In genomic region chr10:93445097-93445960, GRCh38 we compare ENCODE assay signal across 9 cellular contexts. TPM values are rescaled to one million over a fixed set of nuclear protein-coding genes. Genes with fewer than 3 reads are reported as not detected.
A peak's percentile ranks its signal among the peaks of the same experiment; 100 is the strongest.
DNase-seq lines count a peak whose midpoint lies in the region; FAIRE-seq and TF ChIP-seq lines count a peak whose summit lies in the region.
"Had no signal": no experiment of that assay in that cellular context is flagged by ENCODE, and none has a peak within 500 bp of the region (broad histone marks: within the 10 kb centered on the region; RNA-seq: fewer than 3 reads in every experiment).

No MANE protein-coding gene starts in this region.

- H3K18ac ChIP-seq in mesendoderm (ENCODE audit: low read length) = no peak overlapping the region

- no peak for TF ChIP-seq CTCF in endothelial cell of umbilical vein (IDR thresholded peaks at IDR 0.05; ENCODE audit: extremely low read depth in 1 of 2, insufficient read depth in 1 of 2, low read depth in 1 of 2, low read length in 2 of 2)

- intact Hi-C loops in endothelial cell of umbilical vein (cut with micrococcal nuclease) = loop anchor here (1.0 kb wide), 3 partner anchors 9 to 17 kb away; no protein-coding TSS in a partner anchor

- no peak overlapping the region for H2AK5ac ChIP-seq in mesendoderm (ENCODE audit: low read length)

- no peak overlapping the region for H4K8ac ChIP-seq in mesendoderm (ENCODE audit: low read depth, low read length)

- H3K9me3 ChIP-seq in HUES48 (ENCODE audit: control insufficient read depth, insufficient read depth, low read length) (no peaks in the 10 kb centered on the region), endothelial cell of umbilical vein (replicated peaks; ENCODE audit: control insufficient read depth, insufficient read depth, low read length) (no peaks in the 10 kb centered on the region)

- H2BK15ac ChIP-seq in mesendoderm (replicated peaks; ENCODE audit: low read depth) = no peak overlapping the region

- dilution Hi-C loops in endothelial cell of umbilical vein (cut with MboI; ENCODE audit: extremely low pct_ligation_motif_present, low sequenced_read_pairs) = no loop called here

- DNase-seq in endothelial cell of umbilical vein (ENCODE audit: low read depth, low spot score) (peak; percentile 98), mesendoderm (peak; percentile 100), ureter (ENCODE audit: low spot score) (peak; percentile 95), inferior parietal cortex (ENCODE audit: extremely low spot score) (no peak), NK-92 (lab: John Stamatoyannopoulos, UW; ENCODE audit: unreplicated experiment) (no peak)
- no peak for DNase-seq in stimulated activated CD4-positive, alpha-beta T cell treated with anti-CD3 and anti-CD28 coated beads, Interleukin-4, amount 100 ng/mL, for 24 hours

- H2AFZ ChIP-seq in endothelial cell of umbilical vein (ENCODE audit: low read depth, low read length) = no peak overlapping the region

- no peak overlapping the region for H4K5ac ChIP-seq in mesendoderm (ENCODE audit: low read length)

- BruUV-seq in endothelial cell of umbilical vein (replicated peaks; lab: Mats Ljungman, UMichigan) = TSS peak; percentile 37

- no CpG with 5 or more reads among the region's 8 CpGs for WGBS in mesendoderm (ENCODE audit: extremely low coverage, insufficient coverage, low lambda C conversion rate)

- CTCF ChIA-PET in endothelial cell of umbilical vein (lab: Charles Lee) = interaction anchor here (0.7 to 8.6 kb wide), 9 partner anchors 8 to 69 kb away, joined by 3 to 69 read pairs (median 4); partner anchors contain the start of gene MYOF

- H3K36me3 ChIP-seq in HUES48 (ENCODE audit: control insufficient read depth, insufficient read depth, low read length) = no peaks in the 10 kb centered on the region
- H3K36me3 ChIP-seq in endothelial cell of umbilical vein (ENCODE audit: control insufficient read depth in 2 of 2, extremely low read depth in 1 of 2, insufficient read depth in 2 of 2, low read length in 2 of 2) = peaks cover 10 to 29% of the 10 kb centered on the region in 2 experiments
- no peaks in the 10 kb centered on the region for H3K36me3 ChIP-seq in mesendoderm (ENCODE audit: control insufficient read depth, insufficient read depth, low read length)

- no peaks in the 10 kb centered on the region for H3K9me1 ChIP-seq in endothelial cell of umbilical vein (replicated peaks; ENCODE audit: control insufficient read depth, extremely low read depth, insufficient read depth, low read length)

- H3K79me2 ChIP-seq in endothelial cell of umbilical vein (ENCODE audit: control insufficient read depth, insufficient read depth, low read length) (peaks cover 74% of the 10 kb centered on the region), mesendoderm (ENCODE audit: control insufficient read depth, insufficient read depth, low read length) (no peaks in the 10 kb centered on the region)

- H3K27ac ChIP-seq in HUES48 (ENCODE audit: low read depth, low read length) = peak overlapping the region; percentile 94
- H3K27ac ChIP-seq in endothelial cell of umbilical vein (ENCODE audit: insufficient read depth, low read depth, low read length) = peak overlapping the region; percentile 67
- no peak overlapping the region for H3K27ac ChIP-seq in mesendoderm (ENCODE audit: low read depth, low read length)

- H4K20me1 ChIP-seq in endothelial cell of umbilical vein (replicated peaks; ENCODE audit: control insufficient read depth, extremely low read depth, insufficient read depth, low read length) = no peaks in the 10 kb centered on the region

- POLR2A ChIA-PET in endothelial cell of umbilical vein (lab: Charles Lee) = interaction anchor here (0.9 to 1.4 kb wide), 3 partner anchors 13 to 20 kb away, joined by 3 to 5 read pairs (median 4); no protein-coding TSS in a partner anchor

- no peak overlapping the region for H3K4me3 ChIP-seq in HUES48 (ENCODE audit: low read depth, low read length)
- no peak overlapping the region for H3K4me3 ChIP-seq in endothelial cell of umbilical vein (replicated peaks in 1 of 3; ENCODE audit: insufficient read depth in 1 of 3, low read depth in 1 of 3, low read length in 3 of 3)
- no peak overlapping the region for H3K4me3 ChIP-seq in mesendoderm (ENCODE audit: low read length)

- no peak overlapping the region for H3K4me2 ChIP-seq in endothelial cell of umbilical vein (ENCODE audit: insufficient read depth, low read length)
- no peak overlapping the region for H3K4me2 ChIP-seq in mesendoderm (ENCODE audit: low read length)

- H2BK120ac ChIP-seq in mesendoderm (ENCODE audit: low read depth, low read length) = no peak overlapping the region

- H3K9ac ChIP-seq in HUES48 (ENCODE audit: low read depth, low read length) (no peak overlapping the region), endothelial cell of umbilical vein (replicated peaks; ENCODE audit: extremely low read depth, insufficient read depth, low read length) (peak overlapping the region; percentile 57), mesendoderm (ENCODE audit: low read length) (peak overlapping the region; percentile 22)

- no peaks in the 10 kb centered on the region for H3K79me1 ChIP-seq in mesendoderm (ENCODE audit: low read length)

- no peaks in the 10 kb centered on the region for H3K27me3 ChIP-seq in HUES48 (ENCODE audit: control insufficient read depth, insufficient read depth, low read length)
- no peaks in the 10 kb centered on the region for H3K27me3 ChIP-seq in endothelial cell of umbilical vein (ENCODE audit: control insufficient read depth in 2 of 2, insufficient read depth in 2 of 2, low read length in 2 of 2)
- no peaks in the 10 kb centered on the region for H3K27me3 ChIP-seq in mesendoderm (ENCODE audit: insufficient read depth, low read length, poor library complexity)

- peaks cover 32% of the 10 kb centered on the region for H3K4me1 ChIP-seq in HUES48 (ENCODE audit: control insufficient read depth, insufficient read depth, low read length)
- H3K4me1 ChIP-seq in endothelial cell of umbilical vein (ENCODE audit: control insufficient read depth, extremely low read depth, insufficient read depth, low read length) = peaks cover 22% of the 10 kb centered on the region
- H3K4me1 ChIP-seq in mesendoderm (ENCODE audit: control insufficient read depth, low read depth, low read length) = peaks cover 9% of the 10 kb centered on the region

- H3K23ac ChIP-seq in mesendoderm (ENCODE audit: low read length) = no peak overlapping the region

- no peak overlapping the region for H3K4ac ChIP-seq in mesendoderm (ENCODE audit: low read depth, low read length)

- peak overlapping the region; percentile 66 for H3K56ac ChIP-seq in mesendoderm (ENCODE audit: low read length)

- no peak overlapping the region for H2BK5ac ChIP-seq in mesendoderm (ENCODE audit: low read length)

- TF ChIP-seq POLR2A in endothelial cell of umbilical vein (IDR thresholded peaks at IDR 0.05; ENCODE audit: low read depth, low read length) = peak; percentile 15

- FAIRE-seq in endothelial cell of umbilical vein (lab: Jason Lieb, UNC) = peak; percentile 49
- FAIRE-seq: TTC549 had no signal

TF ChIP-seq in PFSK-1, 5 proteins besides CTCF, POLR2A, EP300 and RAD21:
- TF ChIP-seq FOXP2 (optimal IDR thresholded peaks at IDR 0.05; ENCODE audit: borderline replicate concordance, extremely low read depth, extremely low read length, insufficient read depth) (peak; percentile 38), SIN3A (IDR thresholded peaks at IDR 0.05; ENCODE audit: borderline replicate concordance, insufficient read depth, low read length) (no peak)

TF ChIP-seq in endothelial cell of umbilical vein, 7 proteins besides CTCF, POLR2A, EP300 and RAD21:
- TF ChIP-seq GATA2 (IDR thresholded peaks at IDR 0.05; ENCODE audit: insufficient read depth, insufficient read length, low read depth, low read length) (no peak), MAX (IDR thresholded peaks at IDR 0.05; ENCODE audit: insufficient read depth, insufficient read length) (peak; percentile 65), EZH2 (IDR thresholded peaks at IDR 0.05; ENCODE audit: borderline replicate concordance, low read depth, low read length, severe bottlenecking) (no peak), JUN (IDR thresholded peaks at IDR 0.05; ENCODE audit: borderline replicate concordance, insufficient read depth, insufficient read length, low read depth) (peak; percentile 9), FOS (IDR thresholded peaks at IDR 0.05; ENCODE audit: borderline replicate concordance, insufficient read depth, low read length) (no peak), POLR2AphosphoS5 (IDR thresholded peaks at IDR 0.05; ENCODE audit: insufficient read depth, low read depth, low read length) (peak; percentile 43), MYC (IDR thresholded peaks at IDR 0.05; ENCODE audit: low read depth, low read length) (no peak)
TF ChIP-seq in endothelial cell of umbilical vein: peak in this region for 3.

RNA-seq across cellular contexts. Expression of gene MYOF, which starts 36.8 kb away (rescaled TPM):
- 1.0 TPM for polyA plus RNA-seq in PFSK-1 (2012; ENCODE audit: insufficient read length, low read depth)
- total RNA-seq in endothelial cell of umbilical vein (342 and 379 TPM in 2 replicates), ureter (339 TPM)
- 66.6 and 98.4 TPM in 2 replicates for polyA plus RNA-seq in endothelial cell of umbilical vein
- 135 and 154 TPM in 2 replicates for polyA plus RNA-seq in endothelial cell of umbilical vein (2011; cell fraction: cytosol; rRNA removed)
- 255 and 311 TPM in 2 replicates for polyA plus RNA-seq in endothelial cell of umbilical vein (2011; cell fraction: nucleus; rRNA removed)
- polyA plus RNA-seq in endothelial cell of umbilical vein (2012) = 238 and 280 TPM in 2 replicates
- 161 and 175 TPM in 2 replicates for polyA minus RNA-seq in endothelial cell of umbilical vein
- polyA minus RNA-seq in endothelial cell of umbilical vein (2011; cell fraction: cytosol; rRNA and poly(A)+ RNA removed) = 34.8 TPM
- polyA minus RNA-seq in endothelial cell of umbilical vein (2011; cell fraction: nucleus; rRNA and poly(A)+ RNA removed) = 214 and 240 TPM in 2 replicates
- 2.4 TPM for polyA plus RNA-seq in mesendoderm (2013, experiment 1 of 2)
- polyA plus RNA-seq in mesendoderm (2013, experiment 2 of 2) = 2.5 TPM

RNA-seq across cellular contexts. Expression of gene CEP55, which starts 51.1 kb away (rescaled TPM):
- polyA plus RNA-seq in PFSK-1 (2012; ENCODE audit: insufficient read length, low read depth) = 9.2 TPM
- total RNA-seq in endothelial cell of umbilical vein (58.9 and 63.0 TPM in 2 replicates), ureter (0.89 TPM)
- polyA plus RNA-seq in endothelial cell of umbilical vein = 13.8 and 17.4 TPM in 2 replicates
- polyA plus RNA-seq in endothelial cell of umbilical vein (2011; cell fraction: cytosol; rRNA removed) = 32.1 and 33.5 TPM in 2 replicates
- polyA plus RNA-seq in endothelial cell of umbilical vein (2011; cell fraction: nucleus; rRNA removed) = 17.7 and 25.4 TPM in 2 replicates
- polyA plus RNA-seq in endothelial cell of umbilical vein (2012) = 25.8 and 64.9 TPM in 2 replicates
- polyA minus RNA-seq in endothelial cell of umbilical vein = 11.5 and 13.4 TPM in 2 replicates
- polyA minus RNA-seq in endothelial cell of umbilical vein (2011; cell fraction: cytosol; rRNA and poly(A)+ RNA removed) = 25.9 TPM
- polyA minus RNA-seq in endothelial cell of umbilical vein (2011; cell fraction: nucleus; rRNA and poly(A)+ RNA removed) = 7.3 and 12.3 TPM in 2 replicates
- polyA plus RNA-seq in mesendoderm (2013, experiment 1 of 2) = 26.7 TPM
- 27.1 TPM for polyA plus RNA-seq in mesendoderm (2013, experiment 2 of 2)

Comparison
In these comparisons a context has a peak if more than half of its experiments do, and no peak if none do; other contexts are left out.
1. DNase-seq: peak in endothelial cell of umbilical vein (single experiment), mesendoderm (single experiment) and ureter (single experiment); none in stimulated activated CD4-positive, alpha-beta T cell treated with anti-CD3 and anti-CD28 coated beads, Interleukin-4, amount 100 ng/mL, for 24 hours (single experiment), inferior parietal cortex (single experiment) and NK-92 (single experiment).
2. RNA of gene CEP55, which starts 51.1 kb away (total RNA-seq): 58.9 to 63.0 TPM in endothelial cell of umbilical vein; 0.89 TPM in ureter (single experiment); every median in the first group is over 10 times any median in the second.